In the genomic region with DNA sequence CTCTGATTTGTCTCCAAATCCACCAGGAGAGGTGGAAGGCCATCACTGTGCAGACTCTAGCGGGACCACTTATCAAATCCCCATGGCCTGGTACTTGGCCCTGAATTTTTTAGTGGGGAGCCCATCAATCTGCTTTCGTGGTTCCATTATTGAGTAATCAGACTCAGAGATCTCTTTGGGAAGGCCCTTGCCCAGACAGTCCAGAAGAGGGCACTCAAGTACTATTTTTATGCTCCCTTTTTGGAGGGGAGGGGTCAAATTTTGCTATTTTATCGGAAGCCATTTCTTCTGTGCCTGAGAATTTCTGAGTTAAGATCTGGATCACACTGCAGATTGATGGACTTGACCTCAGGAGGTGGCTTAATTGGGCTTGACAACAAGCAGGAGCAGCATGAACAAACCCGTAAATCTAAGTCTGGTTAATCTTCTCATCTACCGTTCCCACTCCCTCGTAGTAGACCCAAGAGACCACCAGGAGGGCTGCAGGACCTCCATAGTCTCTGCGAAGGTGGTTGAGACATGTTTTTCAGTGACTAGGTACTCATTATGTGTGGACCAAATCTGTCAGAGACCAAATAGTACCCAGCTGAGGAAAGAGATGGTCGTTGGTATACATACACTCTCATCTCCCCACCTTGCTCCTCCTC, we compare ENCODE assay signal across 8 cellular contexts. TPM values are rescaled to one million over a fixed set of nuclear protein-coding genes. Genes with fewer than 3 reads are reported as not detected.
"Had no signal": no experiment of that assay in that cellular context is flagged by ENCODE, and none has a peak within 500 bp of the region (broad histone marks: within the 10 kb centered on the region; RNA-seq: fewer than 3 reads in every experiment).

No MANE protein-coding gene starts in this region.

RNA-seq across cellular contexts. Expression of a gene that starts 38.3 kb away (rescaled TPM):
- total RNA-seq: activated CD8-positive, alpha-beta T cell treated with anti-CD3 and anti-CD28 coated beads for 36 hours; activated naive CD8-positive, alpha-beta T cell treated with anti-CD3 and anti-CD28 coated beads for 36 hours; activated T-cell treated with anti-CD3 and anti-CD28 coated beads, Interleukin-2, amount 50 U/mL, for 72 hours; activated T-helper 2 cell treated with anti-CD3 and anti-CD28 coated beads, Interferon-gamma antibody, Interleukin-2, Interleukin-4, amounts not matched to agents 10 μg/mL and 5 μg/mL and 100 μg/mL, durations not matched to agents 14 hours and 24 hours and 36 hours; cardiac septum; MCF 10A; PC-9 had no signal
- polyA plus RNA-seq: adipose tissue had no signal
